1 cellular context compared by ENCODE assay signal in the genomic region with DNA sequence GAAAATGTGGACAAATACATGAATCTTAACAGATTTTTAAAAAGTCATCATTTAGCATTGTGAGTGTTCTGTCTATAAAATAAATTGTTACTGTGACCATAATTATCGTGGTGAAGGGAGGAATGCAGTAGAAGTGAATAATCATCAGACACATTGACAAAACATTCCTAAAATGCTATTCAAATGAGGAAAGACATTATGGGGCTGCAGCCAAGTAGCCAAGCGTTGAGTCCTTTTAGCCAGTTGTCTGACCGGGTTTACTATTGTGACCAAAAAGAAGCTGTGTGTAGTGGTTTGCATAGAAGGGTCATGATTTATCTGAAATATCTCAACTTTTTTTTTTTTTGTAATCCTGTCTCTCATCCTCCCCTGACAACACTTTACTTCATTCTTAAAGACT.
TF ChIP-seq lines count a peak whose summit lies in the region.

No MANE protein-coding gene starts in this region.

TF ChIP-seq in IMR-90, 13 proteins besides CTCF, POLR2A, EP300 and RAD21:
- TF ChIP-seq CEBPB (IDR thresholded peaks at IDR 0.05; ENCODE audit: low read depth, low read length): no peak
- TF ChIP-seq USF2 (IDR thresholded peaks at IDR 0.05; ENCODE audit: low read depth, low read length): no peak
- no peak for TF ChIP-seq RCOR1 (IDR thresholded peaks at IDR 0.05; ENCODE audit: insufficient replicate concordance, low read length)
- TF ChIP-seq MAFK (IDR thresholded peaks at IDR 0.05; ENCODE audit: low read depth, low read length): no peak
- TF ChIP-seq CHD1 (IDR thresholded peaks at IDR 0.05; ENCODE audit: low read depth, low read length): no peak
- no peak for TF ChIP-seq SMC3 (IDR thresholded peaks at IDR 0.05; ENCODE audit: low read depth, low read length)
- TF ChIP-seq, protein P1, sequence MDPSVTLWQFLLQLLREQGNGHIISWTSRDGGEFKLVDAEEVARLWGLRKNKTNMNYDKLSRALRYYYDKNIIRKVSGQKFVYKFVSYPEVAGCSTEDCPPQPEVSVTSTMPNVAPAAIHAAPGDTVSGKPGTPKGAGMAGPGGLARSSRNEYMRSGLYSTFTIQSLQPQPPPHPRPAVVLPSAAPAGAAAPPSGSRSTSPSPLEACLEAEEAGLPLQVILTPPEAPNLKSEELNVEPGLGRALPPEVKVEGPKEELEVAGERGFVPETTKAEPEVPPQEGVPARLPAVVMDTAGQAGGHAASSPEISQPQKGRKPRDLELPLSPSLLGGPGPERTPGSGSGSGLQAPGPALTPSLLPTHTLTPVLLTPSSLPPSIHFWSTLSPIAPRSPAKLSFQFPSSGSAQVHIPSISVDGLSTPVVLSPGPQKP (IDR thresholded peaks at IDR 0.05; ENCODE audit: borderline replicate concordance, low read depth, low read length): no peak
- TF ChIP-seq BHLHE40 (IDR thresholded peaks at IDR 0.05; ENCODE audit: low read depth, low read length): no peak
- TF ChIP-seq MXI1 (IDR thresholded peaks at IDR 0.05; ENCODE audit: borderline replicate concordance, low read depth, low read length): no peak
